Comparison of ENCODE assay signal across 8 cellular contexts in the genomic region with DNA sequence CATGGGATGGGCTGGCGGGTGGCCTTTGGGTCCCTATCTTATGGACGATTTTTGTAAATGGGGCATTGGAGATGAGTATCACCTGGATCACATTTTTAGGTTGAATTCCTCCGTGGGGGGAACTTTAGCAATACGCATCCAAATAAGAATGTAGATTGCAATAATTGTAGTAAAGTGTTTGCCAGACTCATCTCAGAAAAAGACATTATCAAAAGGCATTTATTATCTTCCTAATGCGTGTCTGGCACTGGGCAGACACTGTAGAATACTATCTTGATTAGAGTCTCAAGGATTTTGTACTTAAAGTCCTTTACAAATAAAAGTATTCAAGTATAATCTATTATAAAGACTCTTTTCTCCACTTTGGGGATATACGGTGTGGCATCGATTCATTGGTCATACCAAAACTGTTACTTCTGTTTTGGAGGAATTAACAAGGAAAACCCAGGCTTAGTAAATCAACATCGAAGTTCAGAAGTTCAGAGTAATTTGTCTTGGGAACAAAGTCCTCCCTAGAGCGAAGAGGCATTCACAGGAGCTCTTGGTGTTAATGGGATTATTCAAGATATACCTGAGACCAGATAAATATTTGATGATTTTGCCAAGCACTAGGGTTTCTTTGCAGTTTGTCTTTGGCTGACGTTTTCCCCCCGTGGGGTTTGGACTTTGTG. TPM values are rescaled to one million over a fixed set of nuclear protein-coding genes. Genes with fewer than 3 reads are reported as not detected.
DNase-seq lines count a peak whose midpoint lies in the region; ATAC-seq and TF ChIP-seq lines count a peak whose summit lies in the region.

No MANE protein-coding gene starts in this region.

- TF ChIP-seq EP300 in transverse colon (IDR thresholded peaks at IDR 0.05; ENCODE audit: low read depth): no peak

- H3K4me1 ChIP-seq in mesodermal cell (ENCODE audit: control insufficient read depth, insufficient read depth, low read length, poor library complexity, severe bottlenecking) (peaks cover 20% of the 10 kb centered on the region), transverse colon (peaks cover 5 to 35% (median 22%) of the 10 kb centered on the region in 4 donors)

- H3K27ac ChIP-seq in caudate nucleus (ENCODE audit: low read depth, low read length): peak overlapping the region; percentile 36
- H3K27ac ChIP-seq in mesodermal cell (ENCODE audit: low read depth, low read length, severe bottlenecking): peak overlapping the region; percentile 64
- H3K27ac ChIP-seq in transverse colon: peak overlapping the region; percentile 84 to 87 (median 86)

- peak overlapping the region; percentile 72 to 73 for H3K4me3 Mint-ChIP-seq in activated T-cell treated with anti-CD3 and anti-CD28 coated beads, Interleukin-2, amount 50 U/mL, for 72 hours

- intact Hi-C loops in transverse colon (cut with DNase I; ENCODE audit: low total_unique reads): loop anchor here (2.0 kb wide), 1 partner anchor 56 kb away; no protein-coding TSS in a partner anchor

- no peak for TF ChIP-seq CTCF in transverse colon (IDR thresholded peaks at IDR 0.05)

- TF ChIP-seq POLR2A in transverse colon (IDR thresholded peaks at IDR 0.05): no peak

- in situ Hi-C loops in transverse colon (cut with MboI; ENCODE audit: low pct_ligation_motif_present in 1 of 4, low pct_unique_long_range_greater_than_20kb in 1 of 4, low sequenced_read_pairs in 3 of 4): loop anchor here in 1 of 4 donors (10.0 kb wide), 1 partner anchor 54 kb away; no protein-coding TSS in a partner anchor

- H3K27me3 Mint-ChIP-seq in activated T-cell treated with anti-CD3 and anti-CD28 coated beads, Interleukin-2, amount 50 U/mL, for 72 hours (ENCODE audit: low read depth): no peaks in the 10 kb centered on the region

- 18 to 37% methylated on average over 4 to 5 of the region's 11 CpGs for WGBS in mesodermal cell (ENCODE audit: insufficient coverage in 2 of 2), 2 experiments
- 12 to 14% methylated on average over 10 to 11 of the region's 11 CpGs for WGBS in transverse colon (ENCODE audit: low coverage in 1 of 2), 2 donors

- DNase-seq in activated T-cell treated with anti-CD3 and anti-CD28 coated beads, Interleukin-2, amount 50 U/mL, for 72 hours: no peak
- DNase-seq in activated T-cell treated with anti-CD3 and anti-CD28 coated beads, Interleukin-2, amount 50 U/mL, for 48 hours: no peak
- DNase-seq in caudate nucleus (lab: John Stamatoyannopoulos, UW): no peak
- no peak for DNase-seq in transverse colon
- no peak for DNase-seq in NCI-H748 treated with DMSO at 0.1 percent for 48 hours (lab: John Stamatoyannopoulos, UW)
- no peak for DNase-seq in HK-2 (ENCODE audit: unreplicated experiment)

- H3K27ac Mint-ChIP-seq in activated T-cell treated with anti-CD3 and anti-CD28 coated beads, Interleukin-2, amount 50 U/mL, for 72 hours: no peak overlapping the region

- H3K9me3 ChIP-seq in mesodermal cell (ENCODE audit: control insufficient read depth, low read length) (no peaks in the 10 kb centered on the region), transverse colon (no peaks in the 10 kb centered on the region)

- H3K4me3 ChIP-seq in mesodermal cell (ENCODE audit: extremely low read depth, insufficient read depth, low read length, poor library complexity, severe bottlenecking): no peak overlapping the region
- peak overlapping the region in 1 of 4 donors; percentile 49 for H3K4me3 ChIP-seq in transverse colon

- peaks cover 20% of the 10 kb centered on the region for H3K4me1 Mint-ChIP-seq in activated T-cell treated with anti-CD3 and anti-CD28 coated beads, Interleukin-2, amount 50 U/mL, for 72 hours (ENCODE audit: low read depth)

- H3K36me3 ChIP-seq in mesodermal cell (ENCODE audit: control insufficient read depth, insufficient read depth, low read length): no peaks in the 10 kb centered on the region
- H3K36me3 ChIP-seq in transverse colon: no peaks in the 10 kb centered on the region

- no peaks in the 10 kb centered on the region for H3K36me3 Mint-ChIP-seq in activated T-cell treated with anti-CD3 and anti-CD28 coated beads, Interleukin-2, amount 50 U/mL, for 72 hours (ENCODE audit: insufficient read depth in 2 of 2)

- no peaks in the 10 kb centered on the region for H3K9me3 Mint-ChIP-seq in activated T-cell treated with anti-CD3 and anti-CD28 coated beads, Interleukin-2, amount 50 U/mL, for 72 hours

- peaks cover 53% of the 10 kb centered on the region for H3K27me3 ChIP-seq in transverse colon

- peak in 1 of 2 donors; percentile 2 for ATAC-seq in activated T-cell treated with anti-CD3 and anti-CD28 coated beads, Interleukin-2, amount 50 U/mL, for 72 hours (replicated peaks in 1 of 2)
- no peak for ATAC-seq in GM21360 (IDR thresholded peaks at IDR 0.05; ENCODE audit: unreplicated experiment)

RNA-seq across cellular contexts. Expression of a gene that starts 0.6 kb away (rescaled TPM):
- 1 to 10 TPM in 1 of 2 donors, under 1 TPM in 1; 0.83 to 1.0 TPM for total RNA-seq in activated T-cell treated with anti-CD3 and anti-CD28 coated beads, Interleukin-2, amount 50 U/mL, for 72 hours
- polyA plus RNA-seq in mesodermal cell (2013, experiment 1 of 2): 15.3 TPM
- 11.6 TPM for polyA plus RNA-seq in mesodermal cell (2013, experiment 2 of 2)
- total RNA-seq in transverse colon: 10 to 100 TPM in 1 of 4 donors, 1 to 10 TPM in 3; 4.2 to 16.5 (median 7.7) TPM
